In genomic region chr9:35078066-35078465, GRCh38 we compare ENCODE assay signal across 12 cellular contexts. TPM values are rescaled to one million over a fixed set of nuclear protein-coding genes. Genes with fewer than 3 reads are reported as not detected.
DNase-seq lines count a peak whose midpoint lies in the region; ATAC-seq, FAIRE-seq and TF ChIP-seq lines count a peak whose summit lies in the region.
"Had no signal": no experiment of that assay in that cellular context is flagged by ENCODE, and none has a peak within 500 bp of the region (broad histone marks: within the 10 kb centered on the region; RNA-seq: fewer than 3 reads in every experiment).

No MANE protein-coding gene starts in this region.

- H3K27ac ChIP-seq in SK-N-SH (ENCODE audit: low read depth in 2 of 2, low read length in 1 of 2) (no peak overlapping the region), OCI-LY3 (ENCODE audit: low read length) (no peak overlapping the region), right cardiac atrium (ENCODE audit: low read length) (no peak overlapping the region)
- H3K27ac ChIP-seq: epithelial cell of prostate had no signal

- H3F3A ChIP-seq in SK-N-SH (replicated peaks; ENCODE audit: insufficient read depth), result peaks cover 12% of the 10 kb centered on the region

- TF ChIP-seq CTCF in SK-N-SH (IDR thresholded peaks at IDR 0.05) (no peak), OCI-LY3 (IDR thresholded peaks at IDR 0.05; ENCODE audit: low read depth, low read length) (no peak)

- CTCF ChIA-PET in SK-N-SH (lab: Yijun Ruan, JAX), result interaction anchor here (1.2 to 2.6 kb wide), 6 partner anchors 12 to 178 kb away, joined by 3 to 12 read pairs (median 8); partner anchors contain the start of genes PIGO and STOML2

- peak overlapping the region in 1 of 2 donors; percentile 57 for H3K27ac Mint-ChIP-seq in effector memory CD8-positive, alpha-beta T cell

- no peak for DNase-seq in SK-N-SH
- DNase-seq in effector memory CD8-positive, alpha-beta T cell, result no peak
- peak; percentile 30 for DNase-seq in posterior vena cava (ENCODE audit: low spot score)
- no peak for DNase-seq in stimulated activated CD4-positive, alpha-beta T cell treated with anti-CD3 and anti-CD28 coated beads, Interleukin-2, amount 100 ng/mL, for 24 hours
- no peak for DNase-seq in right cardiac atrium
- DNase-seq in GM19239 (ENCODE audit: insufficient read length, low spot score), result no peak
- DNase-seq: activated CD8-positive, alpha-beta memory T cell treated with anti-CD3 and anti-CD28 coated beads, Interleukin-2, amount 50 U/mL, for 4 hours had no signal

- no peaks in the 10 kb centered on the region for H3K9me3 Mint-ChIP-seq in effector memory CD8-positive, alpha-beta T cell

- H3K4me3 ChIP-seq in SK-N-SH (ENCODE audit: low read depth in 2 of 2, low read length in 1 of 2) (peak overlapping the region in 1 of 2 experiments; percentile 74; a peak in 3 of 4 replicates), OCI-LY3 (ENCODE audit: low read length) (peak overlapping the region; percentile 93; the same call in 1 of the 2 replicates), right cardiac atrium (ENCODE audit: low read length) (no peak overlapping the region)
- H3K4me3 ChIP-seq: lung had no signal

- no CpG with 5 or more reads among the region's 4 CpGs for WGBS in SK-N-SH (ENCODE audit: low lambda C conversion rate)
- 74% methylated on average over 4 of the region's 4 CpGs for WGBS in right cardiac atrium

- H3K9me3 ChIP-seq in SK-N-SH (no peaks in the 10 kb centered on the region), OCI-LY3 (ENCODE audit: insufficient read depth, low read length) (no peaks in the 10 kb centered on the region), right cardiac atrium (ENCODE audit: control insufficient read depth, low read length) (no peaks in the 10 kb centered on the region)

- FAIRE-seq in GM19239 (lab: Jason Lieb, UNC), result no peak
- FAIRE-seq: A204.1 had no signal

- ATAC-seq in SK-N-SH treated with all-trans-retinoic acid at 6 μM for 48 hours, result no peak
- no peak for ATAC-seq in effector memory CD8-positive, alpha-beta T cell (replicated peaks)
- ATAC-seq in right cardiac atrium, result no peak

- peaks cover 18 to 23% of the 10 kb centered on the region in 2 donors for H3K4me1 Mint-ChIP-seq in effector memory CD8-positive, alpha-beta T cell (ENCODE audit: low read depth in 2 of 2)

- H2AFZ ChIP-seq in SK-N-SH (ENCODE audit: low read depth) (no peak overlapping the region), OCI-LY3 (ENCODE audit: low read depth, low read length) (no peak overlapping the region)

- H3K27me3 ChIP-seq in SK-N-SH (ENCODE audit: insufficient read depth) (no peaks in the 10 kb centered on the region), OCI-LY3 (ENCODE audit: low read depth, low read length) (no peaks in the 10 kb centered on the region), right cardiac atrium (ENCODE audit: control insufficient read depth, insufficient read depth) (no peaks in the 10 kb centered on the region)

- H3K4me2 ChIP-seq in SK-N-SH, result peak overlapping the region; percentile 91
- peak overlapping the region; percentile 95 for H3K4me2 ChIP-seq in OCI-LY3 (ENCODE audit: low read length)

- H3K79me2 ChIP-seq in SK-N-SH (ENCODE audit: insufficient read depth) (peaks cover 29% of the 10 kb centered on the region), OCI-LY3 (ENCODE audit: low read length) (peaks cover 20% of the 10 kb centered on the region)

- H3K27me3 Mint-ChIP-seq in effector memory CD8-positive, alpha-beta T cell, result no peaks in the 10 kb centered on the region

- H3K36me3 Mint-ChIP-seq in effector memory CD8-positive, alpha-beta T cell (ENCODE audit: insufficient read depth), result peaks cover 16% of the 10 kb centered on the region

- peak overlapping the region; percentile 90 to 98 for H3K4me3 Mint-ChIP-seq in effector memory CD8-positive, alpha-beta T cell

- POLR2A ChIA-PET in SK-N-SH (lab: Yijun Ruan, JAX), result interaction anchor here (0.6 to 2.9 kb wide), 3 partner anchors 16 to 26 kb away, joined by 4 to 29 read pairs (median 18); partner anchors contain the start of gene STOML2

- H3K4me1 ChIP-seq in SK-N-SH (ENCODE audit: control insufficient read depth in 1 of 2, insufficient read depth in 2 of 2, low read depth in 1 of 2, low read length in 1 of 2) (peaks cover 12 to 16% of the 10 kb centered on the region in 2 experiments), OCI-LY3 (ENCODE audit: low read length) (peaks cover 18% of the 10 kb centered on the region), right cardiac atrium (ENCODE audit: control insufficient read depth, insufficient read depth, low read length) (peaks cover 2% of the 10 kb centered on the region)

- TF ChIP-seq RAD21 in SK-N-SH (IDR thresholded peaks at IDR 0.05; ENCODE audit: low read length), result no peak

- no peaks in the 10 kb centered on the region for H4K20me1 ChIP-seq in SK-N-SH (ENCODE audit: insufficient read depth)
- no peaks in the 10 kb centered on the region for H4K20me1 ChIP-seq in OCI-LY3 (ENCODE audit: insufficient read depth, low read length)

- H3K9me2 ChIP-seq in SK-N-SH, result no peaks in the 10 kb centered on the region

- TF ChIP-seq EP300 in SK-N-SH (IDR thresholded peaks at IDR 0.05; ENCODE audit: borderline replicate concordance in 1 of 2, low read depth in 1 of 2, low read length in 1 of 2), result no peak

- H3K9ac ChIP-seq in SK-N-SH (peak overlapping the region; percentile 75), OCI-LY3 (ENCODE audit: low read length) (peak overlapping the region; percentile 91; the same call in 1 of the 2 replicates)

- intact Hi-C loops in posterior vena cava (cut with DNase I), result no loop called here
- intact Hi-C loops in right cardiac atrium (cut with DNase I), result no loop called here

- H3K36me3 ChIP-seq in SK-N-SH (replicated peaks in 1 of 2; ENCODE audit: control insufficient read depth in 1 of 2, insufficient read depth in 2 of 2, low read length in 1 of 2) (peaks cover 6 to 37% of the 10 kb centered on the region in 2 experiments), OCI-LY3 (replicated peaks; ENCODE audit: low read depth, low read length) (peaks cover 18% of the 10 kb centered on the region)

TF ChIP-seq in SK-N-SH, 30 proteins besides CTCF, POLR2A, EP300 and RAD21 (continues in another document):
- TF ChIP-seq RCOR1 (IDR thresholded peaks at IDR 0.05; ENCODE audit: low read length) (no peak), SIN3A (IDR thresholded peaks at IDR 0.05; ENCODE audit: borderline replicate concordance, low read depth, low read length) (no peak), YY1 (IDR thresholded peaks at IDR 0.05; ENCODE audit: low read depth) (no peak), USF1 (IDR thresholded peaks at IDR 0.05; ENCODE audit: borderline replicate concordance, low read depth) (no peak)

TF ChIP-seq in SK-N-SH treated with all-trans-retinoic acid at 6 μM for 48 hours, 23 proteins besides CTCF, POLR2A, EP300 and RAD21 (continues in another document):
- TF ChIP-seq CSRNP3 (CRISPR knock-in tag; IDR thresholded peaks at IDR 0.05), result no peak
- no peak for TF ChIP-seq CSDC2 (CRISPR knock-in tag; IDR thresholded peaks at IDR 0.05)

RNA-seq across cellular contexts. Expression of gene FANCG, which starts 1.7 kb away (rescaled TPM):
- 25.1 and 25.6 TPM in 2 replicates for polyA plus RNA-seq in SK-N-SH (2012; rRNA removed)
- polyA plus RNA-seq in SK-N-SH (2012; cell fraction: cytosol; rRNA removed), result 9.9 and 15.1 TPM in 2 replicates
- 107 and 147 TPM in 2 replicates for polyA plus RNA-seq in SK-N-SH (2012; cell fraction: nucleus; rRNA removed)
- total RNA-seq in posterior vena cava, result 1 to 10 TPM; 8.0 to 8.9 TPM
- total RNA-seq in right cardiac atrium, result 1 to 10 TPM; 2.1 to 8.8 (median 4.6) TPM
- 4.7 TPM for polyA plus RNA-seq in right cardiac atrium

RNA-seq across cellular contexts. Expression of gene VCP, which starts 5.6 kb away (rescaled TPM):
- polyA plus RNA-seq in SK-N-SH (2012; rRNA removed) (238 and 280 TPM in 2 replicates), right cardiac atrium (149 TPM)
- polyA plus RNA-seq in SK-N-SH (2012; cell fraction: cytosol; rRNA removed), result 165 and 205 TPM in 2 replicates
- 474 and 586 TPM in 2 replicates for polyA plus RNA-seq in SK-N-SH (2012; cell fraction: nucleus; rRNA removed)
- total RNA-seq in posterior vena cava (100 to 1,000 TPM; 138 to 179 TPM), right cardiac atrium (100 to 1,000 TPM; 184 to 224 (median 192) TPM)

RNA-seq across cellular contexts. Expression of gene PIGO, which starts 18.3 kb away (rescaled TPM):
- polyA plus RNA-seq in SK-N-SH (2012; rRNA removed) (31.0 and 38.5 TPM in 2 replicates), right cardiac atrium (10.0 TPM)
- polyA plus RNA-seq in SK-N-SH (2012; cell fraction: cytosol; rRNA removed), result 14.9 and 20.1 TPM in 2 replicates
- polyA plus RNA-seq in SK-N-SH (2012; cell fraction: nucleus; rRNA removed), result 50.7 and 64.3 TPM in 2 replicates
- total RNA-seq in posterior vena cava (10 to 100 TPM; 11.8 to 15.3 TPM), right cardiac atrium (10 to 100 TPM; 10.2 to 17.6 (median 12.7) TPM)

RNA-seq across cellular contexts. Expression of gene STOML2, which starts 24.9 kb away (rescaled TPM):
- polyA plus RNA-seq in SK-N-SH (2012; rRNA removed), result 229 and 232 TPM in 2 replicates
- polyA plus RNA-seq in SK-N-SH (2012; cell fraction: cytosol; rRNA removed), result 165 and 201 TPM in 2 replicates
- polyA plus RNA-seq in SK-N-SH (2012; cell fraction: nucleus; rRNA removed), result 194 and 206 TPM in 2 replicates
- 10 to 100 TPM; 67.9 to 71.6 TPM for total RNA-seq in posterior vena cava
- 100 to 1,000 TPM; 104 to 117 (median 110) TPM for total RNA-seq in right cardiac atrium
- 118 TPM for polyA plus RNA-seq in right cardiac atrium

RNA-seq across cellular contexts. Expression of gene ATOSB, which starts 37.6 kb away (rescaled TPM):
- polyA plus RNA-seq in SK-N-SH (2012; rRNA removed), result 42.6 and 46.0 TPM in 2 replicates
- 27.4 and 33.7 TPM in 2 replicates for polyA plus RNA-seq in SK-N-SH (2012; cell fraction: cytosol; rRNA removed)
- 53.5 and 64.5 TPM in 2 replicates for polyA plus RNA-seq in SK-N-SH (2012; cell fraction: nucleus; rRNA removed)
- 10 to 100 TPM; 21.6 to 26.5 TPM for total RNA-seq in posterior vena cava
- 10 to 100 TPM; 15.5 to 19.5 (median 16.9) TPM for total RNA-seq in right cardiac atrium
- polyA plus RNA-seq in right cardiac atrium, result 14.0 TPM
